10 cellular contexts compared by ENCODE assay signal in the genomic region with DNA sequence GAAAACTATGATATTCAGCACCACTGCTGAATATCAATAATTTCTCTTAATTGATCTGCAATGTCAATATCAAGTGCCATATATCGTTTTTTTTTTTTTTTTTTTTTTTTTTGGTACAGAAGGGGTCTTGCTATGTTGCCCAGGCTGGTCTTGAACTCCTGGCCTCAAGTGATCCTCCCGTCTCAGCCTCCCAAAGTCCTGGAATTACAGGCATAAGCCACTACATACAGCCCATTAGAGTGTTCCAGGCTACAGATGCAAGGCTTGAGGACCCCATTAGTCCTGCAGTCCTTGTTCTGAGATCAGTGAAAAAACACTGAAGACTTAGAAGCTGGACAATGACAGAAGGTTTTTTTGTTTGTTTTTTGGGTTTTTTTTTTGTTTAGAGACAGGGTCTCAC.
"Had no signal": no experiment of that assay in that cellular context is flagged by ENCODE, and none has a peak within 500 bp of the region (broad histone marks: within the 10 kb centered on the region; RNA-seq: fewer than 3 reads in every experiment).

No MANE protein-coding gene starts in this region.

- H3K27ac ChIP-seq: GM23248, HL-60, KMS-11 had no signal

- H2AFZ ChIP-seq: GM23248 had no signal

- H3K4me1 ChIP-seq: HAP-1 had no signal

- ATAC-seq: HCT116, HepG2 had no signal

- H3K4me3 Mint-ChIP-seq: HFFc6 had no signal

- H3K4me3 ChIP-seq: GM23248, HAP-1 had no signal

- H3K36me3 ChIP-seq: HAP-1 had no signal

- H3K27ac Mint-ChIP-seq: HFFc6 had no signal

- H3K9ac ChIP-seq: GM23248, KMS-11 had no signal

- H3K9me3 ChIP-seq: HAP-1 had no signal

- H3K9me3 Mint-ChIP-seq: HFFc6 had no signal

- H3K4me2 ChIP-seq: KMS-11 had no signal

- DNase-seq: GM23248, GOT3, H7, HFFc6, KBM-7 had no signal
